ENCODE assay signal across 8 cellular contexts in genomic region chr10:110681023-110681681, GRCh38. TPM values are rescaled to one million over a fixed set of nuclear protein-coding genes. Genes with fewer than 3 reads are reported as not detected.
DNase-seq lines count a peak whose midpoint lies in the region; ATAC-seq and TF ChIP-seq lines count a peak whose summit lies in the region.

No MANE protein-coding gene starts in this region.

- no peak overlapping the region for H3K9ac ChIP-seq in SU-DHL-6 (ENCODE audit: low read length)

- H3K4me1 ChIP-seq in esophagus squamous epithelium = no peaks in the 10 kb centered on the region

- H3K79me2 ChIP-seq in SU-DHL-6 (ENCODE audit: insufficient read depth, low read length) = no peaks in the 10 kb centered on the region

- H3K4me2 ChIP-seq in SU-DHL-6 (ENCODE audit: low read depth, low read length, poor library complexity, severe bottlenecking) = no peak overlapping the region

- H3K4me3 Mint-ChIP-seq in osteocyte (ENCODE audit: unreplicated experiment) = no peak overlapping the region

- no peak overlapping the region for H3K4me3 ChIP-seq in SU-DHL-6 (ENCODE audit: insufficient read depth, low read length, poor library complexity, severe bottlenecking)
- no peak overlapping the region for H3K4me3 ChIP-seq in esophagus squamous epithelium

- DNase-seq in DMS153 treated with DMSO at 0.1 percent for 48 hours (lab: John Stamatoyannopoulos, UW; ENCODE audit: unreplicated experiment) = peak; percentile 23
- no peak for DNase-seq in esophagus squamous epithelium (lab: John Stamatoyannopoulos, UW)
- no peak for DNase-seq in osteocyte (ENCODE audit: extremely low spot score, unreplicated experiment)
- no peak for DNase-seq in NCI-H2171 (lab: John Stamatoyannopoulos, UW)

- H3K36me3 ChIP-seq in SU-DHL-6 (ENCODE audit: low read length) = no peaks in the 10 kb centered on the region
- no peaks in the 10 kb centered on the region for H3K36me3 ChIP-seq in esophagus squamous epithelium

- 42 to 57% methylated on average over 6 to 7 of the region's 7 CpGs for WGBS in esophagus squamous epithelium, 2 donors

- H3K9me3 Mint-ChIP-seq in osteocyte (ENCODE audit: unreplicated experiment) = no peaks in the 10 kb centered on the region

- H3K27ac Mint-ChIP-seq in osteocyte (ENCODE audit: unreplicated experiment) = no peak overlapping the region

- H3K4me1 Mint-ChIP-seq in osteocyte (ENCODE audit: unreplicated experiment) = peaks cover 20% of the 10 kb centered on the region

- no peaks in the 10 kb centered on the region for H4K20me1 ChIP-seq in SU-DHL-6 (ENCODE audit: low read depth, low read length)

- H3K27me3 Mint-ChIP-seq in osteocyte (ENCODE audit: unreplicated experiment) = no peaks in the 10 kb centered on the region

- no peaks in the 10 kb centered on the region for H3K36me3 Mint-ChIP-seq in osteocyte (ENCODE audit: unreplicated experiment)

- intact Hi-C loops in esophagus squamous epithelium (cut with DNase I) = no loop called here

- H3K27me3 ChIP-seq in SU-DHL-6 (ENCODE audit: low read length) (no peaks in the 10 kb centered on the region), esophagus squamous epithelium (no peaks in the 10 kb centered on the region)

- no peaks in the 10 kb centered on the region for H3K9me3 ChIP-seq in SU-DHL-6 (ENCODE audit: insufficient read depth, low read length)
- H3K9me3 ChIP-seq in esophagus squamous epithelium = no peaks in the 10 kb centered on the region

- H2AFZ ChIP-seq in SU-DHL-6 (ENCODE audit: low read depth, low read length, severe bottlenecking) = no peak overlapping the region

- ATAC-seq in HG03442 (IDR thresholded peaks at IDR 0.05; ENCODE audit: unreplicated experiment) (peak; percentile 61), GM18870 (IDR thresholded peaks at IDR 0.05; ENCODE audit: unreplicated experiment) (no peak), HG03280 (IDR thresholded peaks at IDR 0.05; ENCODE audit: unreplicated experiment) (no peak)

- H3F3A ChIP-seq in SU-DHL-6 (ENCODE audit: insufficient read depth) = no peaks in the 10 kb centered on the region

- no peak overlapping the region for H3K27ac ChIP-seq in SU-DHL-6 (ENCODE audit: low read depth, low read length)
- no peak overlapping the region for H3K27ac ChIP-seq in esophagus squamous epithelium

- no peaks in the 10 kb centered on the region for H3K9me2 ChIP-seq in SU-DHL-6 (replicated peaks; ENCODE audit: insufficient read depth, low read length)

- TF ChIP-seq POLR2A in esophagus squamous epithelium (IDR thresholded peaks at IDR 0.05) = no peak

- TF ChIP-seq CTCF in SU-DHL-6 (IDR thresholded peaks at IDR 0.05; ENCODE audit: insufficient read depth, low read length, poor library complexity, severe bottlenecking) (peak; percentile 32), esophagus squamous epithelium (IDR thresholded peaks at IDR 0.05) (peak in 4 of 6 experiments; percentile 8 to 26 (median 15)), osteocyte (IDR thresholded peaks at IDR 0.05) (peak; percentile 68)

RNA-seq across cellular contexts. Expression of gene RBM20, which starts 37.0 kb away (rescaled TPM):
- total RNA-seq in esophagus squamous epithelium = 10 to 100 TPM in 1 of 4 donors, 1 to 10 TPM in 3; 2.1 to 10.3 (median 3.7) TPM
- 1.6 and 2.3 TPM in 2 replicates for total RNA-seq in osteocyte

Comparison
In these comparisons a context has a peak if more than half of its experiments do, and no peak if none do; other contexts are left out.
1. CTCF ChIP-seq: peak in every context shown above with its lines; median percentile 68 in osteocyte; 32 in SU-DHL-6; 15 in esophagus squamous epithelium.